In the genomic region with DNA sequence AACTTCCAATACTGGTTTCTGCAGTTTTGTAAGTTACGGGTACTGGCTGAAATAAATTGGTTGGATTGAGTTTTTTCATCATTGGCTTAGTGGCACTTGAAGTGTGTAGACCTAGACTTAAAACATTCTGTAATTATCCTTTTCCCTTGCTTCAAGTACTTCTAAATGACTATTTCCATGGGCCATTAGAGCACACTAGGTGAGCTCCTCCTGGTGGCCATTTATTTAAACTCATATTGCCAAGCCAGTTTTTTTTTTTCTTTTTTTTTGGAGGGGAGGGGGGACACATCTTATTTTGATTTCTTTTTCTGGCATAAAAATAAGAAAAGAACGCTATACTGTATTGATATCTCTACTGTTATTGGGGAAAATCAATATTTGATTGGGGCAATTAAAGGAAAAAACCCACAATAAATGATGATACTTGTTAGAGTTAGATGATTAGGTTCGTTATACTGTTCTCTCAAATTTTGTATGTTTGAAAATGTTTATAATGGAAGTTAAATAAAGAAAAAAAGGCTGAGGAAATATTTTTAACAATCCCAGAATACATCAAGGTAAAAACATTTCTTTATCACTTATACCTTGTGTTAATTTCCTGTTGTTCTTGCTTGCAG, we compare ENCODE assay signal across 8 cellular contexts.
DNase-seq lines count a peak whose midpoint lies in the region; ATAC-seq and TF ChIP-seq lines count a peak whose summit lies in the region.

No MANE protein-coding gene starts in this region.

- in situ Hi-C loops in gastrocnemius medialis (cut with MboI; ENCODE audit: low sequenced_read_pairs in 4 of 4), result no loop called here

- no peaks in the 10 kb centered on the region for H3K27me3 ChIP-seq in left ventricle myocardium inferior (ENCODE audit: low read depth)
- no peaks in the 10 kb centered on the region for H3K27me3 ChIP-seq in gastrocnemius medialis

- H3K27ac ChIP-seq in left ventricle myocardium inferior (replicated peaks) (no peak overlapping the region), gastrocnemius medialis (no peak overlapping the region)

- H3K4me1 ChIP-seq in left ventricle myocardium inferior, result no peaks in the 10 kb centered on the region
- H3K4me1 ChIP-seq in gastrocnemius medialis, result no peaks in the 10 kb centered on the region

- TF ChIP-seq CTCF in left ventricle myocardium inferior (IDR thresholded peaks at IDR 0.05; ENCODE audit: borderline replicate concordance) (peak; percentile 75), foreskin fibroblast (IDR thresholded peaks at IDR 0.05; ENCODE audit: low read depth, low read length) (peak; percentile 62), gastrocnemius medialis (IDR thresholded peaks at IDR 0.05 in 4 of 5, conservative IDR thresholded peaks at IDR 0.05 in 1 of 5) (peak in 4 of 5 experiments; percentile 21 to 64 (median 36))

- H3K4me3 ChIP-seq in left ventricle myocardium inferior (no peak overlapping the region), foreskin fibroblast (ENCODE audit: low read depth in 1 of 2, low read length in 2 of 2) (no peak overlapping the region), gastrocnemius medialis (no peak overlapping the region)

- ATAC-seq in left ventricle myocardium superior (no peak), gastrocnemius medialis (no peak), HG03045 (IDR thresholded peaks at IDR 0.05; ENCODE audit: unreplicated experiment) (no peak)

- no peak for DNase-seq in left ventricle myocardium inferior
- no peak for DNase-seq in left ventricle myocardium superior
- peak; percentile 60 for DNase-seq in MV-4-11 (lab: John Stamatoyannopoulos, UW)
- DNase-seq in SKM-1 (lab: John Stamatoyannopoulos, UW; ENCODE audit: unreplicated experiment), result peak; percentile 31
- DNase-seq in foreskin fibroblast, result peak; percentile 10 to 65
- no peak for DNase-seq in gastrocnemius medialis
- no peak for DNase-seq in GM19240 (ENCODE audit: insufficient read length, low spot score)

- H3K36me3 ChIP-seq in left ventricle myocardium inferior (peaks cover 9% of the 10 kb centered on the region), gastrocnemius medialis (no peaks in the 10 kb centered on the region)

- H3K9me3 ChIP-seq in left ventricle myocardium inferior (replicated peaks), result peaks cover 1% of the 10 kb centered on the region
- H3K9me3 ChIP-seq in gastrocnemius medialis, result no peaks in the 10 kb centered on the region

- intact Hi-C loops in left ventricle myocardium inferior (cut with micrococcal nuclease), result no loop called here
- intact Hi-C loops in left ventricle myocardium superior (cut with micrococcal nuclease), result no loop called here
- intact Hi-C loops in gastrocnemius medialis (cut with DNase I; ENCODE audit: low total_unique reads), result no loop called here

- no peak for TF ChIP-seq POLR2A in gastrocnemius medialis (IDR thresholded peaks at IDR 0.05)

Comparison
In these comparisons a context has a peak if more than half of its experiments do, and no peak if none do; other contexts are left out.
1. DNase-seq: peak in MV-4-11 (single experiment), SKM-1 (single experiment) and foreskin fibroblast (2 of 2); none in left ventricle myocardium inferior (single experiment), left ventricle myocardium superior (single experiment), gastrocnemius medialis (0 of 2) and GM19240 (single experiment).
2. Peak in every context shown above with its lines, with median percentiles within 50 percentile points of each other: CTCF ChIP-seq.